Comparison of ENCODE assay signal across 17 cellular contexts in genomic region chr4:181432347-181432746, GRCh38.
DNase-seq lines count a peak whose midpoint lies in the region; FAIRE-seq and TF ChIP-seq lines count a peak whose summit lies in the region.
"Had no signal": no experiment of that assay in that cellular context is flagged by ENCODE, and none has a peak within 500 bp of the region (broad histone marks: within the 10 kb centered on the region; RNA-seq: fewer than 3 reads in every experiment).

No MANE protein-coding gene starts in this region.

- H3K27ac ChIP-seq in H1 (ENCODE audit: low read depth, low read length): no peak overlapping the region
- no peak overlapping the region for H3K27ac ChIP-seq in mesendoderm (ENCODE audit: low read depth, low read length)
- H3K27ac ChIP-seq: BLaER1 treated with 17β-estradiol and CSF1 and Interleukin-3, amounts not matched to agents 10 nM and 100 nM had no signal

- 51% methylated on average over 5 of the region's 6 CpGs; no CpG with 5 or more reads in 1 of the 2 experiments for WGBS in H1 (ENCODE audit: extremely low coverage in 1 of 2, insufficient coverage in 1 of 2, insufficient read length in 1 of 2, insufficient replicate concordance in 2 of 2, low coverage in 1 of 2, low lambda C conversion rate in 2 of 2, missing lambda C conversion rate in 1 of 2), 2 experiments
- WGBS in mesendoderm (ENCODE audit: extremely low coverage, insufficient coverage, low lambda C conversion rate): no CpG with 5 or more reads among the region's 6 CpGs

- H4K20me1 ChIP-seq in H1 (replicated peaks in 1 of 2; ENCODE audit: control insufficient read depth in 1 of 2, insufficient read depth in 2 of 2, low read length in 2 of 2): no peaks in the 10 kb centered on the region
- H4K20me1 ChIP-seq: BLaER1 treated with 17β-estradiol and CSF1 and Interleukin-3, amounts not matched to agents 10 nM and 100 nM had no signal

- peak overlapping the region; percentile 90 for H2AFZ ChIP-seq in H1 (ENCODE audit: low read length)

- no peak for FAIRE-seq in H1 (lab: Jason Lieb, UNC)
- FAIRE-seq: A204.1, GM12892, HepG2 had no signal

- H2BK5ac ChIP-seq in H1 (ENCODE audit: low read depth, low read length): no peak overlapping the region
- H2BK5ac ChIP-seq in mesendoderm (ENCODE audit: low read length): no peak overlapping the region

- H3K4me3 ChIP-seq in H1 (ENCODE audit: extremely low read depth in 1 of 4, insufficient read depth in 2 of 4, low read depth in 3 of 4, low read length in 4 of 4) (no peak overlapping the region), mesendoderm (ENCODE audit: low read length) (no peak overlapping the region)
- H3K4me3 ChIP-seq: BLaER1 treated with 17β-estradiol and CSF1 and Interleukin-3, amounts not matched to agents 10 nM and 100 nM had no signal

- no peaks in the 10 kb centered on the region for H3K27me3 ChIP-seq in H1 (replicated peaks in 1 of 4; ENCODE audit: control insufficient read depth in 3 of 4, extremely low read depth in 1 of 4, insufficient read depth in 3 of 4, low read length in 3 of 4)
- H3K27me3 ChIP-seq in mesendoderm (ENCODE audit: insufficient read depth, low read length, poor library complexity): no peaks in the 10 kb centered on the region
- H3K27me3 ChIP-seq: BLaER1 treated with 17β-estradiol and CSF1 and Interleukin-3, amounts not matched to agents 10 nM and 100 nM had no signal

- H4K5ac ChIP-seq in H1 (ENCODE audit: insufficient read length, low read depth, low read length) (no peak overlapping the region), mesendoderm (ENCODE audit: low read length) (no peak overlapping the region)

- 0 out of 4 replicates have a peak overlapping the region, but pooled peaks of 1 of the 2 experiments have one; percentile 23 for H3K4me2 ChIP-seq in H1 (ENCODE audit: insufficient read depth in 1 of 2, low read depth in 2 of 2, low read length in 2 of 2)
- no peak overlapping the region for H3K4me2 ChIP-seq in mesendoderm (ENCODE audit: low read length)
- H3K4me2 ChIP-seq: BLaER1 treated with 17β-estradiol and CSF1 and Interleukin-3, amounts not matched to agents 10 nM and 100 nM had no signal

- H3K56ac ChIP-seq in H1 (replicated peaks; ENCODE audit: insufficient read length, low read depth, low read length) (no peak overlapping the region), mesendoderm (ENCODE audit: low read length) (no peak overlapping the region)

- H3K14ac ChIP-seq in H1 (ENCODE audit: insufficient read length): peak overlapping the region; percentile 45

- no peaks in the 10 kb centered on the region for H3K9me3 ChIP-seq in H1 (ENCODE audit: insufficient read depth in 2 of 2, low read depth in 1 of 2, low read length in 1 of 2)
- H3K9me3 ChIP-seq: BLaER1 treated with 17β-estradiol and CSF1 and Interleukin-3, amounts not matched to agents 10 nM and 100 nM had no signal

- H2AK5ac ChIP-seq in H1 (ENCODE audit: low read depth, low read length) (no peak overlapping the region), mesendoderm (ENCODE audit: low read length) (no peak overlapping the region)

- H2BK15ac ChIP-seq in H1 (ENCODE audit: low read length): no peak overlapping the region
- H2BK15ac ChIP-seq in mesendoderm (replicated peaks; ENCODE audit: low read depth): no peak overlapping the region

- TF ChIP-seq CTCF in H1 (IDR thresholded peaks at IDR 0.05; ENCODE audit: control extremely low read depth in 1 of 3, insufficient read depth in 1 of 3, low read depth in 1 of 3, low read length in 3 of 3): no peak

- H3K4ac ChIP-seq in H1 (replicated peaks; ENCODE audit: insufficient read length, low read depth, low read length): no peak overlapping the region
- H3K4ac ChIP-seq in mesendoderm (ENCODE audit: low read depth, low read length): no peak overlapping the region

- peak in 1 of 2 experiments; percentile 19; a peak in 1 of 4 replicates for TF ChIP-seq RAD21 in H1 (IDR thresholded peaks at IDR 0.05 in 1 of 2, conservative IDR thresholded peaks at IDR 0.05 in 1 of 2; ENCODE audit: low read depth in 2 of 2, low read length in 2 of 2)

- no peak overlapping the region for H3K9ac ChIP-seq in H1 (replicated peaks in 1 of 4; ENCODE audit: extremely low read depth in 1 of 4, low read depth in 3 of 4, low read length in 3 of 4)
- H3K9ac ChIP-seq in mesendoderm (ENCODE audit: low read length): no peak overlapping the region
- H3K9ac ChIP-seq: BLaER1 treated with 17β-estradiol and CSF1 and Interleukin-3, amounts not matched to agents 10 nM and 100 nM had no signal

- H4K91ac ChIP-seq in H1 (replicated peaks; ENCODE audit: insufficient read length, low read length): no peak overlapping the region

- no peak overlapping the region for H2BK20ac ChIP-seq in H1 (ENCODE audit: low read length)

- H2BK12ac ChIP-seq in H1 (ENCODE audit: low read depth, low read length): no peak overlapping the region

- DNase-seq in NCI-H748 (lab: John Stamatoyannopoulos, UW; ENCODE audit: unreplicated experiment) (peak; percentile 18), NCI-H748 treated with DMSO at 0.1 percent for 48 hours (lab: John Stamatoyannopoulos, UW) (no peak), H1 (ENCODE audit: low read depth in 1 of 2, low spot score in 2 of 2) (peak; percentile 1 to 50), mesendoderm (peak; percentile 33), NCI-H510A (lab: John Stamatoyannopoulos, UW) (no peak), dedifferentiated amniotic fluid mesenchymal stem cell (ENCODE audit: extremely low spot score) (no peak), 8988T (no peak), NOMO-1 treated with DMSO at 0.1 percent for 48 hours (lab: John Stamatoyannopoulos, UW; ENCODE audit: unreplicated experiment) (no peak)
- DNase-seq: GOT3, KG1, NCI-H1436, NCI-H226, NCI-H774 had no signal

- no peak overlapping the region for H4K8ac ChIP-seq in H1 (ENCODE audit: extremely low read depth, insufficient read depth, low read length)
- no peak overlapping the region for H4K8ac ChIP-seq in mesendoderm (ENCODE audit: low read depth, low read length)

- H3K36me3 ChIP-seq in H1 (ENCODE audit: control insufficient read depth in 2 of 4, insufficient read depth in 4 of 4, low read length in 3 of 4) (no peaks in the 10 kb centered on the region), mesendoderm (ENCODE audit: control insufficient read depth, insufficient read depth, low read length) (no peaks in the 10 kb centered on the region)
- H3K36me3 ChIP-seq: BLaER1 treated with 17β-estradiol and CSF1 and Interleukin-3, amounts not matched to agents 10 nM and 100 nM had no signal

- H2BK120ac ChIP-seq in H1 (replicated peaks; ENCODE audit: low read depth, low read length): no peak overlapping the region
- no peak overlapping the region for H2BK120ac ChIP-seq in mesendoderm (ENCODE audit: low read depth, low read length)

- H3K4me1 ChIP-seq in H1 (replicated peaks in 1 of 4; ENCODE audit: control insufficient read depth in 3 of 4, insufficient read depth in 4 of 4, low read length in 3 of 4) (peaks cover 0 to 6% (median 6%) of the 10 kb centered on the region in 4 experiments; a peak in 6 of 7 replicates), mesendoderm (ENCODE audit: control insufficient read depth, low read depth, low read length) (no peaks in the 10 kb centered on the region)
- H3K4me1 ChIP-seq: BLaER1 treated with 17β-estradiol and CSF1 and Interleukin-3, amounts not matched to agents 10 nM and 100 nM had no signal

- TF ChIP-seq EP300 in H1 (IDR thresholded peaks at IDR 0.05; ENCODE audit: borderline replicate concordance in 1 of 2, low read depth in 2 of 2, low read length in 2 of 2): no peak

- no peak for TF ChIP-seq POLR2A in H1 (IDR thresholded peaks at IDR 0.05; ENCODE audit: control extremely low read depth in 1 of 2, low read depth in 2 of 2, low read length in 2 of 2)

- H3K79me2 ChIP-seq in H1 (ENCODE audit: control insufficient read depth in 1 of 2, insufficient read depth in 2 of 2, low read length in 2 of 2) (no peaks in the 10 kb centered on the region), mesendoderm (ENCODE audit: control insufficient read depth, insufficient read depth, low read length) (no peaks in the 10 kb centered on the region)

- H3K18ac ChIP-seq in H1 (ENCODE audit: extremely low read depth, low read length) (no peak overlapping the region), mesendoderm (ENCODE audit: low read length) (no peak overlapping the region)

- no peaks in the 10 kb centered on the region for H3K23me2 ChIP-seq in H1 (ENCODE audit: low read depth, low read length)

- no peaks in the 10 kb centered on the region for H3K79me1 ChIP-seq in H1 (ENCODE audit: low read depth, low read length)
- no peaks in the 10 kb centered on the region for H3K79me1 ChIP-seq in mesendoderm (ENCODE audit: low read length)

- POLR2A ChIA-PET in H1 (lab: Charles Lee; ENCODE audit: partially characterized antibody): interaction anchor here (0.6 to 0.9 kb wide), 2 partner anchors 11 to 26 kb away, joined by 3 to 5 read pairs; no protein-coding TSS in a partner anchor

- H3K23ac ChIP-seq in H1 (ENCODE audit: insufficient read length) (no peak overlapping the region), mesendoderm (ENCODE audit: low read length) (peak overlapping the region; percentile 56)

- CTCF ChIA-PET in H1 (lab: Charles Lee; ENCODE audit: partially characterized antibody): interaction anchor here (0.7 kb wide), 1 partner anchor 9 kb away, joined by 5 read pairs; no protein-coding TSS in a partner anchor

TF ChIP-seq in H1, 55 proteins besides CTCF, POLR2A, EP300 and RAD21 (continues in another document):
- no peak for TF ChIP-seq ZNF274 (IDR thresholded peaks at IDR 0.05; ENCODE audit: borderline replicate concordance, extremely low read depth, low read length)
- no peak for TF ChIP-seq YY1 (IDR thresholded peaks at IDR 0.05; ENCODE audit: low read depth, low read length)
- TF ChIP-seq RXRA (IDR thresholded peaks at IDR 0.05; ENCODE audit: insufficient read depth, low read depth, low read length): no peak
- TF ChIP-seq, protein P1, sequence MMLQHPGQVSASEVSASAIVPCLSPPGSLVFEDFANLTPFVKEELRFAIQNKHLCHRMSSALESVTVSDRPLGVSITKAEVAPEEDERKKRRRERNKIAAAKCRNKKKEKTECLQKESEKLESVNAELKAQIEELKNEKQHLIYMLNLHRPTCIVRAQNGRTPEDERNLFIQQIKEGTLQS (IDR thresholded peaks at IDR 0.05; ENCODE audit: insufficient read depth, low read depth, low read length): no peak
- no peak for TF ChIP-seq CBX5 (IDR thresholded peaks at IDR 0.05; ENCODE audit: low read depth, low read length)
- TF ChIP-seq SUZ12 (IDR thresholded peaks at IDR 0.05; ENCODE audit: low read length): no peak
- TF ChIP-seq KDM5A (IDR thresholded peaks at IDR 0.05; ENCODE audit: low read length): no peak

Comparison
In these comparisons a context has a peak if more than half of its experiments do, and no peak if none do; other contexts are left out.
1. DNase-seq: peak in NCI-H748 (single experiment), H1 (2 of 2) and mesendoderm (single experiment); none in NCI-H748 treated with DMSO at 0.1 percent for 48 hours (single experiment), NCI-H510A (single experiment), dedifferentiated amniotic fluid mesenchymal stem cell (single experiment), 8988T (single experiment) and NOMO-1 treated with DMSO at 0.1 percent for 48 hours (single experiment).